In the genomic region with DNA sequence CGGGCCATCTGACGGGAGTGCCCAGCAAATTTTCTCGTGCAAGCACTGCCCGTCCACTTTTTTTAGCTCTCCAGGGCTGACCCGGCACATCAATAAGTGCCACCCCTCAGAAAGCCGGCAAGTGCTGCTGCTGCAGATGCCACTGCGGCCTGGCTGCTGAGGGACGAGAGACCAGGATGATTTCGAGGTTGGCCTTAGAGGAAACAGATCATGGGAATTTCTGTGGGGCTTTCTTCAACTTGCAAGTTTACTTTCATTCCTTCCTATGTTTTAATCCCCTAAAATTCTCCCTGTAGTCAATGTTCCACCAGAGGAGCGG, we compare ENCODE assay signal across 15 cellular contexts. TPM values are rescaled to one million over a fixed set of nuclear protein-coding genes. Genes with fewer than 3 reads are reported as not detected.
DNase-seq lines count a peak whose midpoint lies in the region; ATAC-seq, FAIRE-seq and TF ChIP-seq lines count a peak whose summit lies in the region.
"Had no signal": no experiment of that assay in that cellular context is flagged by ENCODE, and none has a peak within 500 bp of the region (broad histone marks: within the 10 kb centered on the region; RNA-seq: fewer than 3 reads in every experiment).

No MANE protein-coding gene starts in this region.

- no peak overlapping the region for H3K27ac Mint-ChIP-seq in H9
- no peak overlapping the region for H3K27ac Mint-ChIP-seq in natural killer cell treated with Interleukin-12 subunit alpha and Interleukin-12 subunit beta and Interleukin-15 and Interleukin-18, amount 100 ng/mL, for 72 hours
- H3K27ac Mint-ChIP-seq in activated CD4-positive, alpha-beta T cell treated with anti-CD3 and anti-CD28 coated beads, Interleukin-2, amount 10 ng/mL, durations not matched to agents 7 days and 5 days: no peak overlapping the region

- H3K23me2 ChIP-seq in H9 (ENCODE audit: insufficient read length, low read depth, low read length, poor library complexity, severe bottlenecking) (peaks cover 9% of the 10 kb centered on the region), H1 (ENCODE audit: low read depth, low read length) (peaks cover 18% of the 10 kb centered on the region)

- H4K5ac ChIP-seq in H9 (ENCODE audit: insufficient read length, low read depth, low read length) (no peak overlapping the region), H1 (ENCODE audit: insufficient read length, low read depth, low read length) (no peak overlapping the region)

- peak overlapping the region; percentile 53 to 77 for H3K4me3 Mint-ChIP-seq in H9
- H3K4me3 Mint-ChIP-seq in natural killer cell treated with Interleukin-12 subunit alpha and Interleukin-12 subunit beta and Interleukin-15 and Interleukin-18, amount 100 ng/mL, for 72 hours: peak overlapping the region; percentile 20
- no peak overlapping the region for H3K4me3 Mint-ChIP-seq in activated CD4-positive, alpha-beta T cell treated with anti-CD3 and anti-CD28 coated beads, Interleukin-2, amount 10 ng/mL, durations not matched to agents 7 days and 5 days

- H4K91ac ChIP-seq in H9 (ENCODE audit: insufficient read length, low read depth, low read length) (no peak overlapping the region), H1 (replicated peaks; ENCODE audit: insufficient read length, low read length) (no peak overlapping the region)

- peak overlapping the region; percentile 63 for H3K4me2 ChIP-seq in H9 (ENCODE audit: insufficient read depth, insufficient read length, low read length)
- peak overlapping the region; percentile 75 to 95 for H3K4me2 ChIP-seq in H1 (ENCODE audit: insufficient read depth in 1 of 2, low read depth in 2 of 2, low read length in 2 of 2)
- H3K4me2 ChIP-seq: KMS-11 had no signal

- TF ChIP-seq CTCF in BE2C (IDR thresholded peaks at IDR 0.05; ENCODE audit: low read depth, low read length): no peak
- TF ChIP-seq CTCF in H9 (conservative IDR thresholded peaks at IDR 0.05): no peak
- TF ChIP-seq CTCF in H1 (IDR thresholded peaks at IDR 0.05; ENCODE audit: control extremely low read depth in 1 of 3, insufficient read depth in 1 of 3, low read depth in 1 of 3, low read length in 3 of 3): no peak

- TF ChIP-seq RAD21 in H1 (IDR thresholded peaks at IDR 0.05 in 1 of 2, conservative IDR thresholded peaks at IDR 0.05 in 1 of 2; ENCODE audit: low read depth in 2 of 2, low read length in 2 of 2): no peak

- H2AFZ ChIP-seq in H9 (ENCODE audit: low read length) (no peak overlapping the region), H1 (ENCODE audit: low read length) (no peak overlapping the region)

- H2BK12ac ChIP-seq in H9 (ENCODE audit: insufficient read length, low read depth, low read length) (no peak overlapping the region), H1 (ENCODE audit: low read depth, low read length) (no peak overlapping the region)

- H3K18ac ChIP-seq in H9 (ENCODE audit: insufficient read length, low read depth, low read length) (no peak overlapping the region), H1 (ENCODE audit: extremely low read depth, low read length) (no peak overlapping the region)

- no peaks in the 10 kb centered on the region for H3K79me1 ChIP-seq in H9 (ENCODE audit: insufficient read depth, low read depth, low read length, poor library complexity, severe bottlenecking)
- H3K79me1 ChIP-seq in H1 (ENCODE audit: low read depth, low read length): no peaks in the 10 kb centered on the region

- H3K56ac ChIP-seq in H9 (ENCODE audit: insufficient read length, low read depth, low read length) (no peak overlapping the region), H1 (replicated peaks; ENCODE audit: insufficient read length, low read depth, low read length) (no peak overlapping the region)

- ATAC-seq in natural killer cell treated with Interleukin-12 subunit alpha and Interleukin-12 subunit beta and Interleukin-15 and Interleukin-18, amount 100 ng/mL, for 72 hours: no peak
- ATAC-seq in HG02884 (IDR thresholded peaks at IDR 0.05; ENCODE audit: unreplicated experiment): no peak

- no CpG with 5 or more reads among the region's 10 CpGs for WGBS in H9 (ENCODE audit: extremely low coverage, insufficient read length, low lambda C conversion rate)
- 26% methylated on average over 8 of the region's 10 CpGs; no CpG with 5 or more reads in 1 of the 2 experiments for WGBS in H1 (ENCODE audit: extremely low coverage in 1 of 2, insufficient coverage in 1 of 2, insufficient read length in 1 of 2, insufficient replicate concordance in 2 of 2, low coverage in 1 of 2, low lambda C conversion rate in 2 of 2, missing lambda C conversion rate in 1 of 2), 2 experiments

- no peak for TF ChIP-seq EP300 in H1 (IDR thresholded peaks at IDR 0.05; ENCODE audit: borderline replicate concordance in 1 of 2, low read depth in 2 of 2, low read length in 2 of 2)

- H3K27me3 ChIP-seq in BE2C (no peaks in the 10 kb centered on the region), H9 (ENCODE audit: insufficient read depth, low read length) (peaks cover 23% of the 10 kb centered on the region), H1 (replicated peaks in 1 of 4; ENCODE audit: control insufficient read depth in 3 of 4, extremely low read depth in 1 of 4, insufficient read depth in 3 of 4, low read length in 3 of 4) (peaks cover 19 to 54% (median 37%) of the 10 kb centered on the region in 4 experiments)

- H3K23ac ChIP-seq in H9 (ENCODE audit: insufficient read length, low read depth, low read length): no peak overlapping the region
- H3K23ac ChIP-seq in H1 (ENCODE audit: insufficient read length): no peak overlapping the region

- no peak for FAIRE-seq in H1 (lab: Jason Lieb, UNC)

- H3K36me3 ChIP-seq in BE2C: peaks cover 55% of the 10 kb centered on the region
- H3K36me3 ChIP-seq in H1 (ENCODE audit: control insufficient read depth in 2 of 4, insufficient read depth in 4 of 4, low read length in 3 of 4): no peaks in the 10 kb centered on the region
- H3K36me3 ChIP-seq: BLaER1 treated with 17β-estradiol and CSF1 and Interleukin-3, amounts not matched to agents 10 nM and 100 nM had no signal

- H2BK120ac ChIP-seq in H9 (ENCODE audit: low read depth, low read length, poor library complexity, severe bottlenecking) (no peak overlapping the region), H1 (replicated peaks; ENCODE audit: low read depth, low read length) (no peak overlapping the region)

- TF ChIP-seq POLR2A in H1 (IDR thresholded peaks at IDR 0.05; ENCODE audit: control extremely low read depth in 1 of 2, low read depth in 2 of 2, low read length in 2 of 2): no peak

- POLR2A ChIA-PET in H1 (lab: Charles Lee; ENCODE audit: partially characterized antibody): interaction anchor here (0.6 kb wide), 1 partner anchor 17 kb away, joined by 4 read pairs; no protein-coding TSS in a partner anchor
- POLR2A ChIA-PET in activated CD4-positive, alpha-beta T cell treated with anti-CD3 and anti-CD28 coated beads, Interleukin-2, amount 10 ng/mL, durations not matched to agents 7 days and 5 days (lab: Charles Lee): no interaction called here

- H3K9me3 ChIP-seq in BE2C (no peaks in the 10 kb centered on the region), H9 (ENCODE audit: control insufficient read depth, low read depth, low read length) (no peaks in the 10 kb centered on the region), H1 (ENCODE audit: insufficient read depth in 2 of 2, low read depth in 1 of 2, low read length in 1 of 2) (no peaks in the 10 kb centered on the region)
- H3K9me3 ChIP-seq: stomach had no signal

- no peak overlapping the region for H2BK5ac ChIP-seq in H9 (ENCODE audit: insufficient read length, low read length)
- no peak overlapping the region for H2BK5ac ChIP-seq in H1 (ENCODE audit: low read depth, low read length)

- H3K4me1 ChIP-seq in BE2C (peaks cover 2% of the 10 kb centered on the region; the same call in 1 of the 2 replicates), H9 (ENCODE audit: insufficient read depth, low read length) (no peaks in the 10 kb centered on the region), H1 (replicated peaks in 1 of 4; ENCODE audit: control insufficient read depth in 3 of 4, insufficient read depth in 4 of 4, low read length in 3 of 4) (peaks cover 0 to 9% (median 3%) of the 10 kb centered on the region in 4 experiments; a peak in 5 of 7 replicates)

- H3K27ac ChIP-seq in H9 (ENCODE audit: insufficient read length, low read depth, low read length): no peak overlapping the region
- no peak overlapping the region for H3K27ac ChIP-seq in H1 (ENCODE audit: low read depth, low read length)
- H3K27ac ChIP-seq: BLaER1 treated with 17β-estradiol and CSF1 and Interleukin-3, amounts not matched to agents 10 nM and 100 nM; KMS-11; stomach had no signal

- peaks cover 69% of the 10 kb centered on the region for H3K27me3 Mint-ChIP-seq in H9 (ENCODE audit: low read depth)
- peaks cover 18 to 27% of the 10 kb centered on the region in 2 donors for H3K27me3 Mint-ChIP-seq in natural killer cell treated with Interleukin-12 subunit alpha and Interleukin-12 subunit beta and Interleukin-15 and Interleukin-18, amount 100 ng/mL, for 72 hours
- H3K27me3 Mint-ChIP-seq in activated CD4-positive, alpha-beta T cell treated with anti-CD3 and anti-CD28 coated beads, Interleukin-2, amount 10 ng/mL, durations not matched to agents 7 days and 5 days: peaks cover 47% of the 10 kb centered on the region

- CTCF ChIA-PET in H1 (lab: Charles Lee; ENCODE audit: partially characterized antibody): interaction anchor here (1.6 to 2.8 kb wide), 3 partner anchors 96 to 153 kb away, joined by 6 to 11 read pairs (median 8); no protein-coding TSS in a partner anchor
- CTCF ChIA-PET in activated CD4-positive, alpha-beta T cell treated with anti-CD3 and anti-CD28 coated beads, Interleukin-2, amount 10 ng/mL, durations not matched to agents 7 days and 5 days (lab: Charles Lee): interaction anchor here (1.1 kb wide), 1 partner anchor 56 kb away, joined by 3 read pairs; no protein-coding TSS in a partner anchor

- H4K8ac ChIP-seq in H9 (replicated peaks; ENCODE audit: insufficient read length, low read depth, low read length): no peak overlapping the region
- no peak overlapping the region for H4K8ac ChIP-seq in H1 (ENCODE audit: extremely low read depth, insufficient read depth, low read length)

- no peaks in the 10 kb centered on the region for H3K9me3 Mint-ChIP-seq in H9
- H3K9me3 Mint-ChIP-seq in natural killer cell treated with Interleukin-12 subunit alpha and Interleukin-12 subunit beta and Interleukin-15 and Interleukin-18, amount 100 ng/mL, for 72 hours: no peaks in the 10 kb centered on the region
- H3K9me3 Mint-ChIP-seq in activated CD4-positive, alpha-beta T cell treated with anti-CD3 and anti-CD28 coated beads, Interleukin-2, amount 10 ng/mL, durations not matched to agents 7 days and 5 days: no peaks in the 10 kb centered on the region

- H3K4me1 Mint-ChIP-seq in H9: peaks cover 9 to 10% of the 10 kb centered on the region in 2 experiments; a peak in 2 of 4 replicates
- H3K4me1 Mint-ChIP-seq in natural killer cell treated with Interleukin-12 subunit alpha and Interleukin-12 subunit beta and Interleukin-15 and Interleukin-18, amount 100 ng/mL, for 72 hours (ENCODE audit: low read depth in 2 of 2): peaks cover 6 to 10% of the 10 kb centered on the region in 2 donors
- H3K4me1 Mint-ChIP-seq in activated CD4-positive, alpha-beta T cell treated with anti-CD3 and anti-CD28 coated beads, Interleukin-2, amount 10 ng/mL, durations not matched to agents 7 days and 5 days: peaks cover 20% of the 10 kb centered on the region

- DNase-seq in BE2C (no peak), H9 (no peak), H1 (ENCODE audit: low read depth in 1 of 2, low spot score in 2 of 2) (no peak), HK-2 (ENCODE audit: unreplicated experiment) (no peak)
- DNase-seq in natural killer cell treated with Interleukin-12 subunit alpha and Interleukin-12 subunit beta and Interleukin-15 and Interleukin-18, amount 100 ng/mL, for 72 hours (ENCODE audit: low spot score): no peak
- no peak for DNase-seq in activated CD4-positive, alpha-beta T cell treated with anti-CD3 and anti-CD28 coated beads, Interleukin-2, amount 10 ng/mL, durations not matched to agents 7 days and 5 days
- no peak for DNase-seq in activated T-cell treated with anti-CD3 and anti-CD28 coated beads, Interleukin-2, amount 50 U/mL, for 48 hours
- DNase-seq: cortex of kidney, NCI-H1694 treated with DMSO at 0.1 percent for 48 hours had no signal

- no peaks in the 10 kb centered on the region for H3K79me2 ChIP-seq in H9 (ENCODE audit: insufficient read depth, low read length)
- no peaks in the 10 kb centered on the region for H3K79me2 ChIP-seq in H1 (ENCODE audit: control insufficient read depth in 1 of 2, insufficient read depth in 2 of 2, low read length in 2 of 2)

- no peaks in the 10 kb centered on the region for H3K36me3 Mint-ChIP-seq in H9 (ENCODE audit: insufficient read depth in 1 of 3, low read depth in 3 of 3)
- no peaks in the 10 kb centered on the region for H3K36me3 Mint-ChIP-seq in natural killer cell treated with Interleukin-12 subunit alpha and Interleukin-12 subunit beta and Interleukin-15 and Interleukin-18, amount 100 ng/mL, for 72 hours
- H3K36me3 Mint-ChIP-seq in activated CD4-positive, alpha-beta T cell treated with anti-CD3 and anti-CD28 coated beads, Interleukin-2, amount 10 ng/mL, durations not matched to agents 7 days and 5 days (ENCODE audit: low read depth): no peaks in the 10 kb centered on the region

- H3K4me3 ChIP-seq in BE2C (ENCODE audit: low read depth, low read length): peak overlapping the region; percentile 96
- H3K4me3 ChIP-seq in H1 (ENCODE audit: extremely low read depth in 1 of 4, insufficient read depth in 2 of 4, low read depth in 3 of 4, low read length in 4 of 4): peak overlapping the region in 3 of 4 experiments; percentile 65 to 78 (median 65); a peak in 4 of 8 replicates

- H4K20me1 ChIP-seq in H9 (ENCODE audit: control insufficient read depth, insufficient read depth, insufficient read length): no peaks in the 10 kb centered on the region
- H4K20me1 ChIP-seq in H1 (replicated peaks in 1 of 2; ENCODE audit: control insufficient read depth in 1 of 2, insufficient read depth in 2 of 2, low read length in 2 of 2): peaks cover 6 to 9% of the 10 kb centered on the region in 2 experiments

- H2AK5ac ChIP-seq in H9 (ENCODE audit: insufficient read length, low read length): no peak overlapping the region
- no peak overlapping the region for H2AK5ac ChIP-seq in H1 (ENCODE audit: low read depth, low read length)

- H3K14ac ChIP-seq in H9 (ENCODE audit: insufficient read depth, low read length): no peak overlapping the region
- H3K14ac ChIP-seq in H1 (ENCODE audit: insufficient read length): no peak overlapping the region

- no peak overlapping the region for H3K9ac ChIP-seq in H9 (ENCODE audit: extremely low read depth, insufficient read length, low read length)
- no peak overlapping the region for H3K9ac ChIP-seq in H1 (replicated peaks in 1 of 4; ENCODE audit: extremely low read depth in 1 of 4, low read depth in 3 of 4, low read length in 3 of 4)
- H3K9ac ChIP-seq: BLaER1 treated with 17β-estradiol and CSF1 and Interleukin-3, amounts not matched to agents 10 nM and 100 nM; KMS-11 had no signal

- H3T11ph ChIP-seq in H9 (ENCODE audit: low read length): no peak overlapping the region

- no peak overlapping the region for H2BK15ac ChIP-seq in H9 (ENCODE audit: low read depth, low read length)
- no peak overlapping the region for H2BK15ac ChIP-seq in H1 (ENCODE audit: low read length)

- H3K4ac ChIP-seq in H9 (ENCODE audit: low read depth, low read length) (no peak overlapping the region), H1 (replicated peaks; ENCODE audit: insufficient read length, low read depth, low read length) (no peak overlapping the region)

- H2BK20ac ChIP-seq in H9 (ENCODE audit: low read depth, low read length, poor library complexity, severe bottlenecking) (no peak overlapping the region), H1 (ENCODE audit: low read length) (no peak overlapping the region)

RNA-seq across cellular contexts. Expression of gene INSM2, which starts 1.8 kb away (rescaled TPM):
- polyA plus RNA-seq in BE2C (2012; ENCODE audit: insufficient read depth, insufficient read length, low read depth): 276 TPM
- not detected in 2 replicates for total RNA-seq in H9 (2021)
- 0.10 TPM in 1 of 2 replicates, not detected in the other for total RNA-seq in H1 (2021; fragmentation: NEBNext Ultra II Directional; extraction: Animal tissue kit (Norgen Biotek cat#: 25700))
- not detected in 2 replicates for polyA plus RNA-seq in H1 (2011; rRNA removed)
- polyA plus RNA-seq in H1 (2011; cell fraction: cytosol; rRNA removed): not detected
- polyA plus RNA-seq in H1 (2011; cell fraction: nucleus; rRNA removed): not detected
- not detected in 4 replicates for polyA plus RNA-seq in H1 (2012, experiment 1 of 2)
- not detected for polyA plus RNA-seq in H1 (2012, experiment 2 of 2)
- 0.02 TPM for polyA plus RNA-seq in H1 (2013, experiment 1 of 2)
- polyA plus RNA-seq in H1 (2013, experiment 2 of 2): not detected
- not detected in 2 replicates for polyA minus RNA-seq in H1 (2011; rRNA and poly(A)+ RNA removed)
- polyA minus RNA-seq in H1 (2011; cell fraction: cytosol; rRNA and poly(A)+ RNA removed): not detected
- polyA minus RNA-seq in H1 (2011; cell fraction: nucleus; rRNA and poly(A)+ RNA removed): not detected
- not detected for total RNA-seq in natural killer cell treated with Interleukin-12 subunit alpha and Interleukin-12 subunit beta and Interleukin-15 and Interleukin-18, amount 100 ng/mL, for 72 hours
- not detected for total RNA-seq in activated CD4-positive, alpha-beta T cell treated with anti-CD3 and anti-CD28 coated beads, Interleukin-2, amount 10 ng/mL, durations not matched to agents 7 days and 5 days
- total RNA-seq: mucosa of gallbladder, stomach had no signal
- polyA plus RNA-seq: adipose tissue, stomach had no signal
